19 cellular contexts compared by ENCODE assay signal in the genomic region with DNA sequence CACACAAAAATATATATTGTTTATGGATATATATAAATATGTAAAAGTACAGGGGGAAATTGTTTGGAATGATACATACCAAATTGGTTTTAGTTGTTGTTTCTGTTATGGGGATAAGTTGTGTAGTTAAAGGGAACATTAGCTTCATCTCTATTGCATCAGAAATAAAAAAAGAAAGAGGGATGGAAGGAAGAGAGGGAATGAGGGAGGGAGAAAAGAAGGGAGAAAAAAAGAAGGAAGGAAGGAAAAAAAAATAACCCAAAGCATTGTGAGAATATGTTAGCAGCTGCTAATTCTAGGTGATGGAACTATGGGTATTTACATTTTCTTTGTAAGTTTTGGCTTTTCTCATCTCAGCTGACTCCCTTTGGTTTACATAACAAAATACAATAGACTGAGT. TPM values are rescaled to one million over a fixed set of nuclear protein-coding genes. Genes with fewer than 3 reads are reported as not detected.
"Had no signal": no experiment of that assay in that cellular context is flagged by ENCODE, and none has a peak within 500 bp of the region (broad histone marks: within the 10 kb centered on the region; RNA-seq: fewer than 3 reads in every experiment).

No MANE protein-coding gene starts in this region.

- H3K27ac ChIP-seq: epithelial cell of prostate, gastrocnemius medialis, sigmoid colon, testis had no signal

- H3K27me3 Mint-ChIP-seq: stimulated activated naive CD8-positive, alpha-beta T cell treated with anti-CD3 and anti-CD28 coated beads, Interleukin-15, amount 100 ng/mL, for 72 hours had no signal

- H3K36me3 ChIP-seq: gastrocnemius medialis, sigmoid colon had no signal

- H3K27me3 ChIP-seq: gastrocnemius medialis, sigmoid colon, testis had no signal

- H3K9me3 ChIP-seq: gastrocnemius medialis, sigmoid colon, testis had no signal

- H3K4me3 Mint-ChIP-seq: activated CD8-positive, alpha-beta T cell treated with anti-CD3 and anti-CD28 coated beads, Interleukin-2, amount 10 ng/mL, durations not matched to agents 7 days and 5 days; brain; effector memory CD8-positive, alpha-beta T cell; nephron progenitor cell; stimulated activated naive CD8-positive, alpha-beta T cell treated with anti-CD3 and anti-CD28 coated beads, Interleukin-15, amount 100 ng/mL, for 72 hours had no signal

- H3K4me1 Mint-ChIP-seq: brain, nephron progenitor cell had no signal

- H3K9me3 Mint-ChIP-seq: activated T-helper 17 cell treated with anti-CD3 and anti-CD28 coated beads, Interleukin-2, amount 50 U/mL, for 72 hours; brain; effector memory CD8-positive, alpha-beta T cell; nephron progenitor cell; stimulated activated naive CD8-positive, alpha-beta T cell treated with anti-CD3 and anti-CD28 coated beads, Interleukin-15, amount 100 ng/mL, for 72 hours had no signal

- H3K36me3 Mint-ChIP-seq: brain had no signal

- ATAC-seq: activated CD4-positive, CD25-positive, alpha-beta regulatory T cell treated with anti-CD3 and anti-CD28 coated beads, Interleukin-2, amount 50 U/mL, for 24 hours; activated CD8-positive, alpha-beta T cell treated with anti-CD3 and anti-CD28 coated beads, Interleukin-2, amount 10 ng/mL, durations not matched to agents 7 days and 5 days; activated T-helper 17 cell treated with anti-CD3 and anti-CD28 coated beads, Interleukin-2, amount 50 U/mL, for 72 hours; effector memory CD8-positive, alpha-beta T cell; gastrocnemius medialis; stimulated activated naive CD8-positive, alpha-beta T cell treated with anti-CD3 and anti-CD28 coated beads, Interleukin-15, amount 100 ng/mL, for 72 hours had no signal

- H3K4me3 ChIP-seq: gastrocnemius medialis, sigmoid colon, testis had no signal

- H3K27ac Mint-ChIP-seq: activated CD8-positive, alpha-beta T cell treated with anti-CD3 and anti-CD28 coated beads, Interleukin-2, amount 10 ng/mL, durations not matched to agents 7 days and 5 days; activated T-helper 17 cell treated with anti-CD3 and anti-CD28 coated beads, Interleukin-2, amount 50 U/mL, for 72 hours; brain; effector memory CD8-positive, alpha-beta T cell; nephron progenitor cell; stimulated activated naive CD8-positive, alpha-beta T cell treated with anti-CD3 and anti-CD28 coated beads, Interleukin-15, amount 100 ng/mL, for 72 hours had no signal

- H3K4me1 ChIP-seq: gastrocnemius medialis, sigmoid colon, testis had no signal

- DNase-seq: activated CD8-positive, alpha-beta T cell treated with anti-CD3 and anti-CD28 coated beads, Interleukin-2, amount 10 ng/mL, durations not matched to agents 7 days and 5 days; activated naive CD4-positive, alpha-beta T cell treated with anti-CD3 and anti-CD28 coated beads, Interleukin-2, amount 50 U/mL, for 16 hours; amygdala; effector memory CD8-positive, alpha-beta T cell; gastrocnemius medialis; nephron progenitor cell; sigmoid colon; stimulated activated CD4-positive, alpha-beta T cell treated with anti-CD3 and anti-CD28 coated beads, Interleukin-4, amount 100 ng/mL, for 1 hour; stimulated activated CD8-positive, alpha-beta memory T cell treated with anti-CD3 and anti-CD28 coated beads, Interleukin-4, amount 100 ng/mL, for 48 hours; stimulated activated naive CD8-positive, alpha-beta T cell treated with anti-CD3 and anti-CD28 coated beads, Interleukin-15, amount 100 ng/mL, for 72 hours; testis had no signal

RNA-seq across cellular contexts. Expression of a gene that starts 1.3 kb away (rescaled TPM):
- total RNA-seq: gastrocnemius medialis, lower leg skin, mesenteric fat pad, omental fat pad, sigmoid colon, testis, urinary bladder had no signal
- polyA plus RNA-seq: urinary bladder had no signal
